ENCODE assay signal across 8 cellular contexts in genomic region chr6:31396422-31397152, GRCh38. TPM values are rescaled to one million over a fixed set of nuclear protein-coding genes. Genes with fewer than 3 reads are reported as not detected.
DNase-seq lines count a peak whose midpoint lies in the region; ATAC-seq and TF ChIP-seq lines count a peak whose summit lies in the region.

No MANE protein-coding gene starts in this region.

- TF ChIP-seq CTCF in mesothelial cell of epicardium (IDR thresholded peaks at IDR 0.05; ENCODE audit: unreplicated experiment): peak; percentile 83

- H3K4me3 Mint-ChIP-seq in effector memory CD8-positive, alpha-beta T cell: peak overlapping the region in 1 of 2 donors; percentile 37
- H3K4me3 Mint-ChIP-seq in mesothelial cell of epicardium: peak overlapping the region; percentile 46

- peaks cover 19% of the 10 kb centered on the region for H3K36me3 Mint-ChIP-seq in effector memory CD8-positive, alpha-beta T cell (ENCODE audit: insufficient read depth)
- H3K36me3 Mint-ChIP-seq in mesothelial cell of epicardium: no peaks in the 10 kb centered on the region

- DNase-seq in COLO668 (lab: John Stamatoyannopoulos, UW; ENCODE audit: unreplicated experiment): peak; percentile 57
- DNase-seq in NOMO-1 (lab: John Stamatoyannopoulos, UW; ENCODE audit: unreplicated experiment in 2 of 2): peak; percentile 65 to 72
- DNase-seq in activated CD8-positive, alpha-beta memory T cell treated with anti-CD3 and anti-CD28 coated beads for 24 hours: peak; percentile 95
- peak; percentile 88 to 93 (median 91) for DNase-seq in effector memory CD8-positive, alpha-beta T cell
- peak in 1 of 2 experiments; percentile 88 for DNase-seq in mesothelial cell of epicardium (ENCODE audit: low spot score in 2 of 2, unreplicated experiment in 2 of 2)
- DNase-seq in stimulated activated CD8-positive, alpha-beta memory T cell treated with anti-CD3 and anti-CD28 coated beads, Interleukin-4, amount 100 ng/mL, for 1 hour (ENCODE audit: low read depth in 2 of 2, low spot score in 1 of 2): peak; percentile 73 to 84

- no peaks in the 10 kb centered on the region for H3K27me3 Mint-ChIP-seq in effector memory CD8-positive, alpha-beta T cell
- H3K27me3 Mint-ChIP-seq in mesothelial cell of epicardium (ENCODE audit: low read depth): peaks cover 2% of the 10 kb centered on the region

- H3K27ac Mint-ChIP-seq in effector memory CD8-positive, alpha-beta T cell: no peak overlapping the region
- peak overlapping the region; percentile 50 for H3K27ac Mint-ChIP-seq in mesothelial cell of epicardium

- no peaks in the 10 kb centered on the region for H3K9me3 Mint-ChIP-seq in effector memory CD8-positive, alpha-beta T cell
- H3K9me3 Mint-ChIP-seq in mesothelial cell of epicardium: no peaks in the 10 kb centered on the region

- H3K4me1 Mint-ChIP-seq in effector memory CD8-positive, alpha-beta T cell (ENCODE audit: low read depth in 2 of 2): peaks cover 28 to 30% of the 10 kb centered on the region in 2 donors
- peaks cover 24% of the 10 kb centered on the region for H3K4me1 Mint-ChIP-seq in mesothelial cell of epicardium

- ATAC-seq in HG02678 (IDR thresholded peaks at IDR 0.05; ENCODE audit: unreplicated experiment) (peak; percentile 45), GM21360 (IDR thresholded peaks at IDR 0.05; ENCODE audit: unreplicated experiment) (no peak)
- ATAC-seq in effector memory CD8-positive, alpha-beta T cell (replicated peaks): peak; percentile 67

RNA-seq across cellular contexts. Expression of gene MICA, which starts 6.8 kb away (rescaled TPM):
- 14.1 to 16.1 TPM (median 15.5 TPM) in 3 replicates for total RNA-seq in mesothelial cell of epicardium

RNA-seq across cellular contexts. Expression of gene HLA-B, which starts 39.6 kb away (rescaled TPM):
- total RNA-seq in mesothelial cell of epicardium: 43.9 to 47.7 TPM (median 46.6 TPM) in 3 replicates
